Comparison of ENCODE assay signal across 1 cellular context in the genomic region with DNA sequence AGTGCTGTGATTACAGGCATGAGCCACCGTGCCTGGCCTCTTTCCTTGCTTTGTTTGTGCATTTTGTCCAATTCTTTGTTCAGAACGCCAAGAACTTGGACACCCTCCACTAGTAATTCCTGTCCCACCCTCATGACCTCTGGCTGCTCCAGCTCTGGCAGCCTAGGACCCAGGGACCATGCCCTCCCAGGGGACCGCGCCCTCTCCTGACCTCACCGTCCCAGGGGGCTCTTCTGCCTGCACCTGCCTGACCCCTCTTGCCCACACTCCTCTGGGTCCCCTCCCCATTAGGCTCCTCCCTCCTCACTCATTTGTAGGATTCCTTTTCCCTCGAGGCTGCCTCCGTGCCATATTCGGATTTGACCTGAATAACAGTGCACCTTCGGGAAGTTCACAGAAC.
A peak's percentile ranks its signal among the peaks of the same experiment; 100 is the strongest.
TF ChIP-seq lines count a peak whose summit lies in the region.

No MANE protein-coding gene starts in this region.

TF ChIP-seq in HepG2, 621 proteins besides CTCF, POLR2A, EP300 and RAD21:
- no peak for TF ChIP-seq ZSCAN31 (CRISPR knock-in tag; IDR thresholded peaks at IDR 0.05; ENCODE audit: low read depth)
- no peak for TF ChIP-seq RFXANK (CRISPR knock-in tag; IDR thresholded peaks at IDR 0.05)
- no peak for TF ChIP-seq ZEB1 (IDR thresholded peaks at IDR 0.05; ENCODE audit: insufficient replicate concordance, low read depth)
- TF ChIP-seq, protein P1, sequence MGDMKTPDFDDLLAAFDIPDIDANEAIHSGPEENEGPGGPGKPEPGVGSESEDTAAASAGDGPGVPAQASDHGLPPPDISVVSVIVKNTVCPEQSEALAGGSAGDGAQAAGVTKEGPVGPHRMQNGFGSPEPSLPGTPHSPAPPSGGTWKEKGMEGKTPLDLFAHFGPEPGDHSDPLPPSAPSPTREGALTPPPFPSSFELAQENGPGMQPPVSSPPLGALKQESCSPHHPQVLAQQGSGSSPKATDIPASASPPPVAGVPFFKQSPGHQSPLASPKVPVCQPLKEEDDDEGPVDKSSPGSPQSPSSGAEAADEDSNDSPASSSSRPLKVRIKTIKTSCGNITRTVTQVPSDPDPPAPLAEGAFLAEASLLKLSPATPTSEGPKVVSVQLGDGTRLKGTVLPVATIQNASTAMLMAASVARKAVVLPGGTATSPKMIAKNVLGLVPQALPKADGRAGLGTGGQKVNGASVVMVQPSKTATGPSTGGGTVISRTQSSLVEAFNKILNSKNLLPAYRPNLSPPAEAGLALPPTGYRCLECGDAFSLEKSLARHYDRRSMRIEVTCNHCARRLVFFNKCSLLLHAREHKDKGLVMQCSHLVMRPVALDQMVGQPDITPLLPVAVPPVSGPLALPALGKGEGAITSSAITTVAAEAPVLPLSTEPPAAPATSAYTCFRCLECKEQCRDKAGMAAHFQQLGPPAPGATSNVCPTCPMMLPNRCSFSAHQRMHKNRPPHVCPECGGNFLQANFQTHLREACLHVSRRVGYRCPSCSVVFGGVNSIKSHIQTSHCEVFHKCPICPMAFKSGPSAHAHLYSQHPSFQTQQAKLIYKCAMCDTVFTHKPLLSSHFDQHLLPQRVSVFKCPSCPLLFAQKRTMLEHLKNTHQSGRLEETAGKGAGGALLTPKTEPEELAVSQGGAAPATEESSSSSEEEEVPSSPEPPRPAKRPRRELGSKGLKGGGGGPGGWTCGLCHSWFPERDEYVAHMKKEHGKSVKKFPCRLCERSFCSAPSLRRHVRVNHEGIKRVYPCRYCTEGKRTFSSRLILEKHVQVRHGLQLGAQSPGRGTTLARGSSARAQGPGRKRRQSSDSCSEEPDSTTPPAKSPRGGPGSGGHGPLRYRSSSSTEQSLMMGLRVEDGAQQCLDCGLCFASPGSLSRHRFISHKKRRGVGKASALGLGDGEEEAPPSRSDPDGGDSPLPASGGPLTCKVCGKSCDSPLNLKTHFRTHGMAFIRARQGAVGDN (CRISPR knock-in tag; IDR thresholded peaks at IDR 0.05) = 0 out of 2 replicates have a peak, but pooled peaks have one; percentile 16
- no peak for TF ChIP-seq TCF7 (IDR thresholded peaks at IDR 0.05; ENCODE audit: low read depth)
